In the genomic region with DNA sequence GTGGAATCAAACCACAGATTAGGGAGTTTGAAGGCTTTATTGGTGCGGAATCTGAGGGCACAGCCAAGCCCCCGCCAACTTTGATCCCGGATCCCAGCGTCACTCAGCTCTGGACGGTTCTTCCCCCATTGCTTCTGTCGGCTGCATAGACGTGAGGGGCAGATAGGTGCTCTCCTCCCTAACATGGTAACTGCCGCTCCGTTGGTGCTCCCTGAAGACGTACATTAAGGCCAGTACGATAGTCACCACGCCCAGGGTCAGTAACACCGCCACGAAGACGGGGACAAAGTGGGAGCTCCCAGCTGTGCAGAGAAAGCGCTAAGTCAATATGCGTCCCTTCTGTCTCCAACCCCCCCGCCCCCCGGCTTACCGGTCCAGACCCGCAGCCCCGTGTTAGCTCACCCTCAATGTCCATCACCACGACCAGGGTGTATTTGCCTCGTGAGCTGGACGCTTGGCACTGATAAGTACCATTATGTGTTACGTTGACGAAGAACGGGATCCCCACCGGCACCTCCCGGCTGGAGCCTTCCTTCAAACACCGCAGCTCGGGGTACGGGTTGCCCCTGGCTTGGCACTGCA, we compare ENCODE assay signal across 9 cellular contexts. TPM values are rescaled to one million over a fixed set of nuclear protein-coding genes. Genes with fewer than 3 reads are reported as not detected.
DNase-seq lines count a peak whose midpoint lies in the region; ATAC-seq, FAIRE-seq and TF ChIP-seq lines count a peak whose summit lies in the region.
"Had no signal": no experiment of that assay in that cellular context is flagged by ENCODE, and none has a peak within 500 bp of the region (broad histone marks: within the 10 kb centered on the region; RNA-seq: fewer than 3 reads in every experiment).

No MANE protein-coding gene starts in this region.

- no peaks in the 10 kb centered on the region for H3K9me1 ChIP-seq in K562 (ENCODE audit: control insufficient read depth, insufficient read depth, low read length)

- H3K27ac Mint-ChIP-seq in CD8-positive, alpha-beta T cell: peak overlapping the region; percentile 93
- H3K27ac Mint-ChIP-seq in memory B cell: peak overlapping the region; percentile 94

- no peak for TF ChIP-seq POLR2A in K562 (conservative IDR thresholded peaks at IDR 0.05)
- TF ChIP-seq POLR2A in vagina (IDR thresholded peaks at IDR 0.05): no peak

- CTCF ChIA-PET in CD8-positive, alpha-beta T cell (lab: Charles Lee): interaction anchor here (1.0 to 1.9 kb wide), 5 partner anchors 37 to 91 kb away, joined by 3 to 9 read pairs (median 4); a partner anchor contains a TSS
- CTCF ChIA-PET in K562 (lab: Yijun Ruan, JAX; ENCODE audit: low intra/inter-chr PET ratio): no interaction called here

- ATAC-seq in CD8-positive, alpha-beta T cell: peak; percentile 0
- ATAC-seq in HG03097 (IDR thresholded peaks at IDR 0.05; ENCODE audit: low FRiP score, unreplicated experiment) (peak; percentile 9), K562 (peak; percentile 22), memory B cell (ENCODE audit: low read depth) (no peak)

- TF ChIP-seq CTCF in CD8-positive, alpha-beta T cell (IDR thresholded peaks at IDR 0.05): no peak
- TF ChIP-seq CTCF in K562 (IDR thresholded peaks at IDR 0.05 in 2 of 3, conservative IDR thresholded peaks at IDR 0.05 in 1 of 3; ENCODE audit: insufficient read depth in 2 of 3, low read depth in 1 of 3, low read length in 3 of 3) (no peak), vagina (IDR thresholded peaks at IDR 0.05) (no peak)

- peaks cover 65% of the 10 kb centered on the region for H3K79me2 ChIP-seq in K562 (ENCODE audit: control insufficient read depth, insufficient read depth, low read length)

- intact Hi-C loops in CD8-positive, alpha-beta T cell (cut with DNase I, micrococcal nuclease): loop anchor here (1.0 to 5.0 kb wide), 15 partner anchors 18 to 628 kb away; a partner anchor contains a TSS
- intact Hi-C loops in K562 (cut with micrococcal nuclease) (loop anchor here (1.0 to 2.0 kb wide), 5 partner anchors 45 to 247 kb away; a partner anchor contains a TSS), vagina (cut with DNase I) (loop anchor here (5.0 kb wide), 1 partner anchor 62 kb away; a partner anchor contains a TSS)

- H3K27ac ChIP-seq in CD8-positive, alpha-beta T cell (ENCODE audit: low read depth, low read length): peak overlapping the region; percentile 76
- H3K27ac ChIP-seq in K562 (ENCODE audit: extremely low read depth, low read depth, low read length) (peak overlapping the region; percentile 98), vagina (peak overlapping the region; percentile 78)

- peaks cover 10% of the 10 kb centered on the region; the same call in 1 of the 2 replicates for H4K20me1 ChIP-seq in K562 (replicated peaks; ENCODE audit: control insufficient read depth, insufficient read depth, low read length)

- peak overlapping the region; percentile 97 for H3K4me3 ChIP-seq in CD8-positive, alpha-beta T cell (ENCODE audit: low read depth, low read length)
- H3K4me3 ChIP-seq in K562 (peak overlapping the region; percentile 93), vagina (peak overlapping the region; percentile 74 to 92)

- peak overlapping the region; percentile 92 for H3K4me2 ChIP-seq in K562 (ENCODE audit: insufficient read depth, low read length)

- H3K27me3 ChIP-seq in CD8-positive, alpha-beta T cell (ENCODE audit: insufficient read depth, low read length): no peaks in the 10 kb centered on the region
- no peaks in the 10 kb centered on the region for H3K27me3 ChIP-seq in K562 (ENCODE audit: control insufficient read depth in 2 of 2, insufficient read depth in 2 of 2, low read length in 2 of 2)
- H3K27me3 ChIP-seq in vagina: no peaks in the 10 kb centered on the region

- peak overlapping the region; percentile 96 to 99 for H3K9ac ChIP-seq in K562 (ENCODE audit: insufficient read depth in 1 of 2, low read depth in 2 of 2, low read length in 2 of 2)

- in situ Hi-C loops in K562 (cut with MboI): no loop called here

- no peaks in the 10 kb centered on the region for H3K9me3 ChIP-seq in CD8-positive, alpha-beta T cell (ENCODE audit: low read length)
- no peaks in the 10 kb centered on the region for H3K9me3 ChIP-seq in K562 (replicated peaks; ENCODE audit: control insufficient read depth, insufficient read depth, low read depth, low read length)
- no peaks in the 10 kb centered on the region for H3K9me3 ChIP-seq in vagina

- peaks cover 26% of the 10 kb centered on the region for H3K36me3 ChIP-seq in CD8-positive, alpha-beta T cell (ENCODE audit: insufficient read depth, low read length)
- H3K36me3 ChIP-seq in K562 (ENCODE audit: control insufficient read depth, insufficient read depth, low read length) (peaks cover 34% of the 10 kb centered on the region), vagina (peaks cover 0 to 16% of the 10 kb centered on the region in 2 donors)

- H3K4me1 ChIP-seq in CD8-positive, alpha-beta T cell (ENCODE audit: insufficient read depth, low read length): peaks cover 37% of the 10 kb centered on the region
- H3K4me1 ChIP-seq in K562 (replicated peaks in 1 of 2; ENCODE audit: control insufficient read depth in 2 of 2, insufficient read depth in 2 of 2, low read length in 2 of 2) (peaks cover 15 to 49% of the 10 kb centered on the region in 2 experiments; a peak in 4 of 5 replicates), vagina (peaks cover 23% of the 10 kb centered on the region)

- no peaks in the 10 kb centered on the region for H3K9me3 Mint-ChIP-seq in CD8-positive, alpha-beta T cell
- H3K9me3 Mint-ChIP-seq in memory B cell: no peaks in the 10 kb centered on the region

- TF ChIP-seq RAD21 in K562 (CRISPR knock-in tag; conservative IDR thresholded peaks at IDR 0.05 in 1 of 2, IDR thresholded peaks at IDR 0.05 in 1 of 2): no peak

- POLR2A ChIA-PET in CD8-positive, alpha-beta T cell (lab: Charles Lee): interaction anchor here (0.6 to 2.4 kb wide), 5 partner anchors 9 to 47 kb away, joined by 3 to 11 read pairs (median 8); a partner anchor contains a TSS
- POLR2A ChIA-PET in K562 (lab: Yijun Ruan, JAX): interaction anchor here (0.6 to 3.9 kb wide), 16 partner anchors 10 to 75 kb away, joined by 3 to 29 read pairs (median 6); a partner anchor contains a TSS

- H3K4me1 Mint-ChIP-seq in CD8-positive, alpha-beta T cell (ENCODE audit: low read depth): peaks cover 42% of the 10 kb centered on the region
- peaks cover 16% of the 10 kb centered on the region for H3K4me1 Mint-ChIP-seq in memory B cell

- TSS peak; percentile 93 for BruUV-seq in K562 (replicated peaks; lab: Mats Ljungman, UMichigan)

- TF ChIP-seq EP300 in K562 (IDR thresholded peaks at IDR 0.05; ENCODE audit: low read length): no peak

- H3K27me3 Mint-ChIP-seq in CD8-positive, alpha-beta T cell (ENCODE audit: low read depth): no peaks in the 10 kb centered on the region
- H3K27me3 Mint-ChIP-seq in memory B cell: no peaks in the 10 kb centered on the region

- FAIRE-seq in K562 (lab: Jason Lieb, UNC): no peak

- peak overlapping the region; percentile 95 for H3K4me3 Mint-ChIP-seq in CD8-positive, alpha-beta T cell
- H3K4me3 Mint-ChIP-seq in memory B cell: peak overlapping the region; percentile 87

- peak in 1 of 7 experiments; percentile 25 for DNase-seq in CD8-positive, alpha-beta T cell
- DNase-seq in K562 (ENCODE audit: extremely low read depth in 1 of 4, low spot score in 3 of 4) (no peak), memory B cell (ENCODE audit: low spot score in 2 of 2) (no peak), vagina (ENCODE audit: extremely low spot score in 2 of 2) (no peak), globus pallidus (ENCODE audit: low spot score) (no peak), NCI-H524 (lab: John Stamatoyannopoulos, UW) (no peak), GM19238 (ENCODE audit: insufficient read length, low spot score) (no peak)

- H3K36me3 Mint-ChIP-seq in CD8-positive, alpha-beta T cell: peaks cover 51% of the 10 kb centered on the region
- H3K36me3 Mint-ChIP-seq in memory B cell: peaks cover 5% of the 10 kb centered on the region

- 1% methylated on average over 33 of the region's 33 CpGs for WGBS in K562 (ENCODE audit: insufficient coverage, low coverage, missing lambda C conversion rate)

- H2AFZ ChIP-seq in K562 (ENCODE audit: low read depth, low read length): peak overlapping the region; percentile 80

RNA-seq across cellular contexts. Expression of a gene that starts 0.5 kb away (rescaled TPM):
- 10 to 100 TPM; 33.3 to 33.6 TPM for total RNA-seq in CD8-positive, alpha-beta T cell
- total RNA-seq in K562 (2011; cell fraction: chromatin; rRNA removed; ENCODE audit: low replicate concordance): 30.5 and 66.0 TPM in 2 replicates
- total RNA-seq in K562 (2011; cell fraction: nucleolus; rRNA removed): 39.2 and 46.7 TPM in 2 replicates
- total RNA-seq in K562 (2011; cell fraction: nucleoplasm; rRNA removed): 28.3 and 42.4 TPM in 2 replicates
- 30.1 and 45.1 TPM in 2 replicates for total RNA-seq in K562 (2014; rRNA removed)
- 2.3 and 2.8 TPM in 2 replicates for total RNA-seq in K562 (2014; rRNA removed; fragmentation: Illumina TruSeq; extraction: Trizol)
- total RNA-seq in K562 (2015; rRNA removed; fragmentation: Illumina TruSeq; extraction: Trizol): 7.0 and 9.3 TPM in 2 replicates
- total RNA-seq in K562 (2021): 112 and 113 TPM in 2 replicates
- polyA plus RNA-seq in K562 (2011; rRNA removed): 2.4 and 4.9 TPM in 2 replicates
- polyA plus RNA-seq in K562 (2011; cell fraction: cytosol; rRNA removed): 3.4 and 9.5 TPM in 2 replicates
- 22.5 and 41.1 TPM in 2 replicates for polyA plus RNA-seq in K562 (2011; cell fraction: nucleus; rRNA removed)
- 39.6 and 39.8 TPM in 2 replicates for polyA plus RNA-seq in K562 (2012)
- polyA plus RNA-seq in K562 (2014; fragmentation: Illumina TruSeq; extraction: Trizol): 9.3 and 36.7 TPM in 2 replicates
- under 1 TPM; 0.06 to 0.08 TPM for polyA plus RNA-seq in K562 (2014; fragmentation: Nextera tagmentation; extraction: Ambion mirVana)
- 24.6 and 29.2 TPM in 2 replicates for polyA plus RNA-seq in K562 (2014; rRNA removed)
- 5.8 and 8.6 TPM in 2 replicates for polyA minus RNA-seq in K562 (2011; rRNA and poly(A)+ RNA removed)
- polyA minus RNA-seq in K562 (2011; cell fraction: cytosol; rRNA and poly(A)+ RNA removed): 41.5 and 55.1 TPM in 2 replicates
- polyA minus RNA-seq in K562 (2011; cell fraction: nucleus; rRNA and poly(A)+ RNA removed): 14.7 and 15.3 TPM in 2 replicates
- total RNA-seq in vagina: 25.5 TPM

RNA-seq across cellular contexts. Expression of a gene that starts 5.6 kb away (rescaled TPM):
- total RNA-seq in CD8-positive, alpha-beta T cell: 100 to 1,000 TPM; 134 to 140 TPM
- total RNA-seq in K562 (2011; cell fraction: chromatin; rRNA removed; ENCODE audit: low replicate concordance): 3.1 and 13.6 TPM in 2 replicates
- total RNA-seq in K562 (2011; cell fraction: nucleolus; rRNA removed): 13.3 and 15.5 TPM in 2 replicates
- total RNA-seq in K562 (2011; cell fraction: nucleoplasm; rRNA removed): 8.9 and 10.7 TPM in 2 replicates
- total RNA-seq in K562 (2014; rRNA removed) (28.6 and 33.1 TPM in 2 replicates), K562 (2014; rRNA removed; fragmentation: Illumina TruSeq; extraction: Trizol) (12.0 and 21.3 TPM in 2 replicates), K562 (2015; rRNA removed; fragmentation: Illumina TruSeq; extraction: Trizol) (27.8 TPM in 2 replicates), K562 (2021) (39.5 and 42.2 TPM in 2 replicates), vagina (7.9 TPM)
- polyA plus RNA-seq in K562 (2011; rRNA removed) (24.2 and 25.2 TPM in 2 replicates), K562 (2014; fragmentation: Illumina TruSeq; extraction: Trizol) (21.4 and 22.2 TPM in 2 replicates), K562 (2014; fragmentation: Nextera tagmentation; extraction: Ambion mirVana) (10 to 100 TPM in 1 of 2 experiments, 1 to 10 TPM in 1; 6.5 to 10.8 TPM), K562 (2014; rRNA removed) (29.7 and 31.1 TPM in 2 replicates)
- polyA plus RNA-seq in K562 (2011; cell fraction: cytosol; rRNA removed): 24.7 and 48.2 TPM in 2 replicates
- 13.6 and 14.4 TPM in 2 replicates for polyA plus RNA-seq in K562 (2011; cell fraction: nucleus; rRNA removed)
- 15.9 and 42.8 TPM in 2 replicates for polyA plus RNA-seq in K562 (2012)
- 8.3 and 11.0 TPM in 2 replicates for polyA minus RNA-seq in K562 (2011; rRNA and poly(A)+ RNA removed)
- polyA minus RNA-seq in K562 (2011; cell fraction: cytosol; rRNA and poly(A)+ RNA removed): 18.0 and 18.9 TPM in 2 replicates
- 4.7 and 5.1 TPM in 2 replicates for polyA minus RNA-seq in K562 (2011; cell fraction: nucleus; rRNA and poly(A)+ RNA removed)
- total RNA-seq: M059J had no signal

RNA-seq across cellular contexts. Expression of a gene that starts 18.0 kb away (rescaled TPM):
- total RNA-seq in CD8-positive, alpha-beta T cell: 1 to 10 TPM; 3.1 to 4.2 TPM
- total RNA-seq in K562 (2011; cell fraction: chromatin; rRNA removed; ENCODE audit: low replicate concordance): 10.6 and 53.0 TPM in 2 replicates
- total RNA-seq in K562 (2011; cell fraction: nucleolus; rRNA removed): 44.7 and 46.7 TPM in 2 replicates
- 24.2 and 28.0 TPM in 2 replicates for total RNA-seq in K562 (2011; cell fraction: nucleoplasm; rRNA removed)
- total RNA-seq in K562 (2014; rRNA removed) (47.0 and 59.4 TPM in 2 replicates), K562 (2014; rRNA removed; fragmentation: Illumina TruSeq; extraction: Trizol) (9.7 and 15.9 TPM in 2 replicates), K562 (2015; rRNA removed; fragmentation: Illumina TruSeq; extraction: Trizol) (28.9 and 29.7 TPM in 2 replicates), K562 (2021) (34.8 and 36.8 TPM in 2 replicates), vagina (25.0 TPM)
- polyA plus RNA-seq in K562 (2011; rRNA removed) (22.3 and 33.3 TPM in 2 replicates), K562 (2014; fragmentation: Illumina TruSeq; extraction: Trizol) (47.2 and 55.3 TPM in 2 replicates), K562 (2014; fragmentation: Nextera tagmentation; extraction: Ambion mirVana) (1 to 10 TPM; 2.5 to 5.8 TPM), K562 (2014; rRNA removed) (49.2 and 49.8 TPM in 2 replicates)
- 47.1 and 82.4 TPM in 2 replicates for polyA plus RNA-seq in K562 (2011; cell fraction: cytosol; rRNA removed)
- 33.5 and 61.9 TPM in 2 replicates for polyA plus RNA-seq in K562 (2011; cell fraction: nucleus; rRNA removed)
- polyA plus RNA-seq in K562 (2012): 27.6 and 42.2 TPM in 2 replicates
- polyA minus RNA-seq in K562 (2011; rRNA and poly(A)+ RNA removed): 4.9 and 9.2 TPM in 2 replicates
- 14.3 and 14.5 TPM in 2 replicates for polyA minus RNA-seq in K562 (2011; cell fraction: cytosol; rRNA and poly(A)+ RNA removed)
- 5.3 and 9.6 TPM in 2 replicates for polyA minus RNA-seq in K562 (2011; cell fraction: nucleus; rRNA and poly(A)+ RNA removed)

RNA-seq across cellular contexts. Expression of a gene that starts 24.2 kb away (rescaled TPM):
- total RNA-seq in CD8-positive, alpha-beta T cell: 1 to 10 TPM; 1.7 to 1.8 TPM
- total RNA-seq in K562 (2011; cell fraction: chromatin; rRNA removed; ENCODE audit: low replicate concordance): 4.3 and 14.7 TPM in 2 replicates
- 8.3 and 10.8 TPM in 2 replicates for total RNA-seq in K562 (2011; cell fraction: nucleolus; rRNA removed)
- 5.3 and 6.4 TPM in 2 replicates for total RNA-seq in K562 (2011; cell fraction: nucleoplasm; rRNA removed)
- total RNA-seq in K562 (2014; rRNA removed): 2.7 and 3.0 TPM in 2 replicates
- total RNA-seq in K562 (2014; rRNA removed; fragmentation: Illumina TruSeq; extraction: Trizol): 0.64 and 0.69 TPM in 2 replicates
- total RNA-seq in K562 (2015; rRNA removed; fragmentation: Illumina TruSeq; extraction: Trizol): 2.7 and 2.9 TPM in 2 replicates
- 3.3 and 5.8 TPM in 2 replicates for total RNA-seq in K562 (2021)
- polyA plus RNA-seq in K562 (2011; rRNA removed): 2.2 and 3.2 TPM in 2 replicates
- polyA plus RNA-seq in K562 (2011; cell fraction: cytosol; rRNA removed): 2.2 and 3.4 TPM in 2 replicates
- polyA plus RNA-seq in K562 (2011; cell fraction: nucleus; rRNA removed): 9.0 and 17.2 TPM in 2 replicates
- 3.3 and 8.0 TPM in 2 replicates for polyA plus RNA-seq in K562 (2012)
- 1.5 and 1.9 TPM in 2 replicates for polyA plus RNA-seq in K562 (2014; fragmentation: Illumina TruSeq; extraction: Trizol)
- under 1 TPM; 0.24 to 0.56 TPM for polyA plus RNA-seq in K562 (2014; fragmentation: Nextera tagmentation; extraction: Ambion mirVana)
- polyA plus RNA-seq in K562 (2014; rRNA removed): 4.5 and 5.1 TPM in 2 replicates
- 0.18 and 0.39 TPM in 2 replicates for polyA minus RNA-seq in K562 (2011; rRNA and poly(A)+ RNA removed)
- 1.0 and 2.0 TPM in 2 replicates for polyA minus RNA-seq in K562 (2011; cell fraction: cytosol; rRNA and poly(A)+ RNA removed)
- 1.1 and 1.3 TPM in 2 replicates for polyA minus RNA-seq in K562 (2011; cell fraction: nucleus; rRNA and poly(A)+ RNA removed)
- total RNA-seq in vagina: 5.2 TPM

RNA-seq across cellular contexts. Expression of a gene that starts 44.1 kb away (rescaled TPM):
- total RNA-seq in CD8-positive, alpha-beta T cell: not detected
- total RNA-seq in K562 (2011; cell fraction: chromatin; rRNA removed; ENCODE audit: low replicate concordance): 152 and 610 TPM in 2 replicates
- 442 and 477 TPM in 2 replicates for total RNA-seq in K562 (2011; cell fraction: nucleolus; rRNA removed)
- total RNA-seq in K562 (2011; cell fraction: nucleoplasm; rRNA removed): 261 and 266 TPM in 2 replicates
- total RNA-seq in K562 (2014; rRNA removed): 39.7 TPM in 2 replicates
- 1.7 and 3.7 TPM in 2 replicates for total RNA-seq in K562 (2014; rRNA removed; fragmentation: Illumina TruSeq; extraction: Trizol)
- 13.7 and 16.6 TPM in 2 replicates for total RNA-seq in K562 (2015; rRNA removed; fragmentation: Illumina TruSeq; extraction: Trizol)
- total RNA-seq in K562 (2021): 69.7 and 89.5 TPM in 2 replicates
- polyA plus RNA-seq in K562 (2011; rRNA removed): 29.9 and 58.7 TPM in 2 replicates
- 50.3 and 80.3 TPM in 2 replicates for polyA plus RNA-seq in K562 (2011; cell fraction: cytosol; rRNA removed)
- polyA plus RNA-seq in K562 (2011; cell fraction: nucleus; rRNA removed): 748 and 1,281 TPM in 2 replicates
- polyA plus RNA-seq in K562 (2012): 45.0 and 59.7 TPM in 2 replicates
- polyA plus RNA-seq in K562 (2014; fragmentation: Illumina TruSeq; extraction: Trizol): 12.1 and 29.4 TPM in 2 replicates
- polyA plus RNA-seq in K562 (2014; fragmentation: Nextera tagmentation; extraction: Ambion mirVana): under 1 TPM; 0.10 to 0.11 TPM
- polyA plus RNA-seq in K562 (2014; rRNA removed): 97.4 and 114 TPM in 2 replicates
- 4.9 and 6.5 TPM in 2 replicates for polyA minus RNA-seq in K562 (2011; rRNA and poly(A)+ RNA removed)
- polyA minus RNA-seq in K562 (2011; cell fraction: cytosol; rRNA and poly(A)+ RNA removed): 19.6 and 29.4 TPM in 2 replicates
- 91.7 and 98.6 TPM in 2 replicates for polyA minus RNA-seq in K562 (2011; cell fraction: nucleus; rRNA and poly(A)+ RNA removed)
- total RNA-seq in vagina: 2.0 TPM
